ENCODE assay signal across 8 cellular contexts in genomic region chr19:3360494-3361383, GRCh38. TPM values are rescaled to one million over a fixed set of nuclear protein-coding genes. Genes with fewer than 3 reads are reported as not detected.
DNase-seq lines count a peak whose midpoint lies in the region; ATAC-seq and TF ChIP-seq lines count a peak whose summit lies in the region.

No MANE protein-coding gene starts in this region.

- DNase-seq in DMS53 (lab: John Stamatoyannopoulos, UW) (peak; percentile 68), DMS53 treated with DMSO at 0.1 percent for 48 hours (lab: John Stamatoyannopoulos, UW; ENCODE audit: unreplicated experiment) (no peak), foreskin fibroblast (peak in 1 of 2 donors; percentile 79), osteoblast (ENCODE audit: insufficient read length, low spot score, missing footprints) (peak; percentile 97)
- peak; percentile 38 for DNase-seq in activated T-helper 2 cell treated with anti-CD3 and anti-CD28 coated beads, Interferon-gamma antibody, Interleukin-2, Interleukin-4, amounts not matched to agents 10 μg/mL and 5 μg/mL and 100 μg/mL, durations not matched to agents 14 hours and 24 hours and 36 hours (ENCODE audit: low spot score)

- no peak overlapping the region for H3K27ac ChIP-seq in OCI-LY1 (ENCODE audit: low read depth, low read length, poor library complexity, severe bottlenecking)
- H3K27ac ChIP-seq in osteoblast (ENCODE audit: low read depth, low read length), result no peak overlapping the region
- H3K27ac ChIP-seq in thymus (ENCODE audit: low read depth), result peak overlapping the region; percentile 53

- no peaks in the 10 kb centered on the region for H3K9me2 ChIP-seq in OCI-LY1 (ENCODE audit: low read depth, low read length)

- H4K20me1 ChIP-seq in OCI-LY1 (ENCODE audit: insufficient read depth, low read length), result no peaks in the 10 kb centered on the region
- H4K20me1 ChIP-seq in osteoblast (ENCODE audit: insufficient read depth, low read length), result peaks cover 20% of the 10 kb centered on the region

- H3K4me3 Mint-ChIP-seq in activated T-helper 2 cell treated with anti-CD3 and anti-CD28 coated beads, Interferon-gamma antibody, Interleukin-2, Interleukin-4, amounts not matched to agents 10 μg/mL and 5 μg/mL and 100 μg/mL, durations not matched to agents 14 hours and 24 hours and 36 hours (ENCODE audit: low read depth), result peak overlapping the region; percentile 82

- H3K4me1 ChIP-seq in OCI-LY1 (ENCODE audit: insufficient read depth, low read length, severe bottlenecking), result peaks cover 8% of the 10 kb centered on the region
- H3K4me1 ChIP-seq in osteoblast (ENCODE audit: insufficient read depth, low read length), result peaks cover 10% of the 10 kb centered on the region
- H3K4me1 ChIP-seq in thymus (ENCODE audit: control insufficient read depth, insufficient read depth, low read length), result peaks cover 6% of the 10 kb centered on the region

- 1% methylated on average over 80 of the region's 80 CpGs for WGBS in thymus

- peaks cover 2% of the 10 kb centered on the region for H3K36me3 Mint-ChIP-seq in activated T-helper 2 cell treated with anti-CD3 and anti-CD28 coated beads, Interferon-gamma antibody, Interleukin-2, Interleukin-4, amounts not matched to agents 10 μg/mL and 5 μg/mL and 100 μg/mL, durations not matched to agents 14 hours and 24 hours and 36 hours (ENCODE audit: low read depth)

- H3K4me2 ChIP-seq in OCI-LY1 (ENCODE audit: low read length) (peak overlapping the region; percentile 46), osteoblast (ENCODE audit: insufficient read depth, low read length) (peak overlapping the region; percentile 93)

- TF ChIP-seq CTCF in OCI-LY1 (IDR thresholded peaks at IDR 0.05; ENCODE audit: low read length) (no peak), foreskin fibroblast (IDR thresholded peaks at IDR 0.05; ENCODE audit: low read depth, low read length) (peak; percentile 14), osteoblast (IDR thresholded peaks at IDR 0.05; ENCODE audit: extremely low read depth, low read depth, low read length) (no peak)

- peaks cover 41% of the 10 kb centered on the region for H3K27me3 Mint-ChIP-seq in activated T-helper 2 cell treated with anti-CD3 and anti-CD28 coated beads, Interferon-gamma antibody, Interleukin-2, Interleukin-4, amounts not matched to agents 10 μg/mL and 5 μg/mL and 100 μg/mL, durations not matched to agents 14 hours and 24 hours and 36 hours (ENCODE audit: low read depth)

- intact Hi-C loops in activated T-helper 2 cell treated with anti-CD3 and anti-CD28 coated beads, Interferon-gamma antibody, Interleukin-2, Interleukin-4, amounts not matched to agents 10 μg/mL and 5 μg/mL and 100 μg/mL, durations not matched to agents 14 hours and 24 hours and 36 hours (cut with micrococcal nuclease), result no loop called here

- no peaks in the 10 kb centered on the region for H3K9me3 Mint-ChIP-seq in activated T-helper 2 cell treated with anti-CD3 and anti-CD28 coated beads, Interferon-gamma antibody, Interleukin-2, Interleukin-4, amounts not matched to agents 10 μg/mL and 5 μg/mL and 100 μg/mL, durations not matched to agents 14 hours and 24 hours and 36 hours

- H2AFZ ChIP-seq in OCI-LY1 (ENCODE audit: low read length) (no peak overlapping the region), osteoblast (ENCODE audit: low read length) (peak overlapping the region; percentile 37)

- no peak overlapping the region; the same call in 1 of the 2 replicates for H3K9ac ChIP-seq in OCI-LY1 (ENCODE audit: low read length)

- H3K27me3 ChIP-seq in OCI-LY1 (ENCODE audit: insufficient read depth, low read length) (0 out of 2 replicates have a peak, but pooled peaks cover 18% of the 10 kb centered on the region), osteoblast (ENCODE audit: insufficient read depth, low read length) (no peaks in the 10 kb centered on the region), thymus (ENCODE audit: control insufficient read depth, insufficient read depth) (peaks cover 5% of the 10 kb centered on the region)

- peaks cover 22% of the 10 kb centered on the region for H3K4me1 Mint-ChIP-seq in activated T-helper 2 cell treated with anti-CD3 and anti-CD28 coated beads, Interferon-gamma antibody, Interleukin-2, Interleukin-4, amounts not matched to agents 10 μg/mL and 5 μg/mL and 100 μg/mL, durations not matched to agents 14 hours and 24 hours and 36 hours (ENCODE audit: low read depth)

- H3F3A ChIP-seq in OCI-LY1 (ENCODE audit: insufficient read depth, low read length), result no peaks in the 10 kb centered on the region

- H3K36me3 ChIP-seq in OCI-LY1 (ENCODE audit: insufficient read depth, low read length) (no peaks in the 10 kb centered on the region), osteoblast (ENCODE audit: insufficient read depth, low read length) (no peaks in the 10 kb centered on the region), thymus (ENCODE audit: control insufficient read depth, insufficient read depth) (no peaks in the 10 kb centered on the region)

- H3K79me2 ChIP-seq in OCI-LY1 (ENCODE audit: insufficient read depth, low read length) (no peaks in the 10 kb centered on the region), osteoblast (ENCODE audit: insufficient read depth, low read length) (peaks cover 49% of the 10 kb centered on the region)

- peak overlapping the region; percentile 69 for H3K27ac Mint-ChIP-seq in activated T-helper 2 cell treated with anti-CD3 and anti-CD28 coated beads, Interferon-gamma antibody, Interleukin-2, Interleukin-4, amounts not matched to agents 10 μg/mL and 5 μg/mL and 100 μg/mL, durations not matched to agents 14 hours and 24 hours and 36 hours

- peak overlapping the region; percentile 53 for H3K4me3 ChIP-seq in OCI-LY1 (ENCODE audit: low read depth, low read length, poor library complexity, severe bottlenecking)
- peak overlapping the region; percentile 69 to 71 for H3K4me3 ChIP-seq in foreskin fibroblast (ENCODE audit: low read depth in 1 of 2, low read length in 2 of 2)
- H3K4me3 ChIP-seq in osteoblast (ENCODE audit: insufficient read depth, low read length), result peak overlapping the region; percentile 80
- peak overlapping the region; percentile 90 for H3K4me3 ChIP-seq in thymus (ENCODE audit: low read length)

- no peaks in the 10 kb centered on the region for H3K9me3 ChIP-seq in OCI-LY1 (ENCODE audit: low read length)
- no peaks in the 10 kb centered on the region for H3K9me3 ChIP-seq in osteoblast (ENCODE audit: low read depth, low read length)
- H3K9me3 ChIP-seq in thymus (ENCODE audit: control insufficient read depth), result no peaks in the 10 kb centered on the region

- no peak for ATAC-seq in HG02938 (IDR thresholded peaks at IDR 0.05; ENCODE audit: unreplicated experiment)

RNA-seq across cellular contexts. Expression of gene NFIC, which starts 5.6 kb away (rescaled TPM):
- 16.5 and 17.3 TPM in 2 replicates for total RNA-seq in activated T-helper 2 cell treated with anti-CD3 and anti-CD28 coated beads, Interferon-gamma antibody, Interleukin-2, Interleukin-4, amounts not matched to agents 10 μg/mL and 5 μg/mL and 100 μg/mL, durations not matched to agents 14 hours and 24 hours and 36 hours
- total RNA-seq in osteoblast, result 57.2 and 61.2 TPM in 2 replicates
- polyA plus RNA-seq in thymus, result 17.0 TPM
